3 cellular contexts compared by ENCODE assay signal in genomic region chrX:42362219-42362618, GRCh38.
A peak's percentile ranks its signal among the peaks of the same experiment; 100 is the strongest.
TF ChIP-seq lines count a peak whose summit lies in the region.

No MANE protein-coding gene starts in this region.

TF ChIP-seq in A549, 52 proteins besides CTCF, POLR2A, EP300 and RAD21:
- TF ChIP-seq USF2 (IDR thresholded peaks at IDR 0.05) (no peak), MAX (IDR thresholded peaks at IDR 0.05) (no peak), PHF8 (IDR thresholded peaks at IDR 0.05; ENCODE audit: borderline replicate concordance, low read depth) (no peak), NFE2L2 (conservative IDR thresholded peaks at IDR 0.05; ENCODE audit: low read length) (0 out of 2 replicates have a peak, but pooled peaks have one; percentile 40), MAFK (IDR thresholded peaks at IDR 0.05; ENCODE audit: partially characterized antibody) (peak; percentile 96)

TF ChIP-seq in IMR-90, 13 proteins besides CTCF, POLR2A, EP300 and RAD21:
- peak; percentile 98 for TF ChIP-seq MAFK (IDR thresholded peaks at IDR 0.05; ENCODE audit: low read depth, low read length)
- peak; percentile 71 for TF ChIP-seq NFE2L2 (IDR thresholded peaks at IDR 0.05; ENCODE audit: low read depth, low read length)
- TF ChIP-seq CEBPB (IDR thresholded peaks at IDR 0.05; ENCODE audit: low read depth, low read length): no peak

TF ChIP-seq in H1, 55 proteins besides CTCF, POLR2A, EP300 and RAD21:
- TF ChIP-seq MAFK (IDR thresholded peaks at IDR 0.05; ENCODE audit: low read depth, low read length) (peak; percentile 84), BCL11A (IDR thresholded peaks at IDR 0.05; ENCODE audit: low read depth in 2 of 2, low read length in 2 of 2) (no peak)
